Comparison of ENCODE assay signal across 8 cellular contexts in the genomic region with DNA sequence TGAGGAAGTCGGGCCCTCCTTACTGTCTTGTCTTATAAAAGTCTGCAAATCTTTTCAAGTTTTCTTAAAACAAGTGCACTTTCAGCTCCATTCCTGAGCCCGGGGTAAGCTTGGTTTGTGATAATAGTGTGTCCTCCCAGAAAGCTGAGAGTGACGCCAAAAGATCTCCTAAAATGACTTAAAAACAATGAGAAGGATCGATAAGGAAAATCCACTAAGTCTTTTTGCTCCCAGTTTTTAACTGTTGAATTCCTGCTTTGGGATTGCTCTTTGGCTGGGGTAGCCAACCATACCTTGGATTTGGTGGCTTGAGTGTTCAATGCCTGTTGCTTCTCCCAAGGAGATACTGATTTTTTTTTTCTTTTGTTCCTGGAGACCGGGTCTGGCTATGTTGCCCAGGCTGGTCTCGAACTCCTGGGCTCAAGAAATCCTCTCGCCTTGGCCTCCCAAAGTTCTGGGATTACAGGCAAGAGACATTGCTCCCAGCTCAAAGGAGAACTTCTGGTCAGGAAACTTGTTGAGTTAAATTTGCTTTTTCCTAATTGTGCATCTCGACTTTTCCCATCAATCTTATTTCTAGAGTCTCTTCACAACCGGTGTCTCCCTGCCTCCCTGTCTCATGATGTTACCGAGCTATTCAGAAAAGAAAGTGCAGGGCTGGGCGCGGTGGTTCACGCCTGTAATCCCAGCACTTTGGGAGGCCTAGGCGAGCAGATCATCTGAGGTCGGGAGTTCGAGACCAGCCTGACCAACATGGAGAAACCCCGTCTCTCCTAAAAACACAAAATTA. TPM values are rescaled to one million over a fixed set of nuclear protein-coding genes. Genes with fewer than 3 reads are reported as not detected.
DNase-seq lines count a peak whose midpoint lies in the region; ATAC-seq and TF ChIP-seq lines count a peak whose summit lies in the region.

No MANE protein-coding gene starts in this region.

- peaks cover 5 to 10% of the 10 kb centered on the region in 2 donors for H3K36me3 ChIP-seq in lung (ENCODE audit: control insufficient read depth in 2 of 2, insufficient read depth in 2 of 2, low read length in 2 of 2)
- no peaks in the 10 kb centered on the region for H3K36me3 ChIP-seq in transverse colon

- H3K27ac ChIP-seq in lung (ENCODE audit: low read depth in 1 of 2, low read length in 1 of 2) (peak overlapping the region; percentile 96 to 99), transverse colon (peak overlapping the region; percentile 98 to 99 (median 99))

- H3K4me1 ChIP-seq in lung (ENCODE audit: control insufficient read depth in 2 of 2, insufficient read depth in 2 of 2, low read length in 2 of 2) (peaks cover 0 to 2% of the 10 kb centered on the region in 2 donors), transverse colon (peaks cover 16 to 47% (median 32%) of the 10 kb centered on the region in 4 donors)

- in situ Hi-C loops in transverse colon (cut with MboI; ENCODE audit: low pct_ligation_motif_present in 1 of 4, low pct_unique_long_range_greater_than_20kb in 1 of 4, low sequenced_read_pairs in 3 of 4) = loop anchor here (5.0 to 25.0 kb wide), 4 partner anchors 134 to 168 kb away; no protein-coding TSS in a partner anchor

- WGBS in lung, 2 donors = 52 to 64% methylated on average over 17 of the region's 17 CpGs
- 27 to 31% methylated on average over 7 to 17 of the region's 17 CpGs for WGBS in transverse colon (ENCODE audit: low coverage in 1 of 2), 2 donors

- intact Hi-C loops in transverse colon (cut with DNase I; ENCODE audit: low total_unique reads) = loop anchor here (5.0 to 10.0 kb wide), 2 partner anchors 168 to 214 kb away; no protein-coding TSS in a partner anchor

- TF ChIP-seq EP300 in transverse colon (IDR thresholded peaks at IDR 0.05; ENCODE audit: low read depth) = no peak

- ATAC-seq in lung (ENCODE audit: insufficient read depth, low FRiP score) (no peak), HG02610 (IDR thresholded peaks at IDR 0.05; ENCODE audit: unreplicated experiment) (no peak), GM19351 (IDR thresholded peaks at IDR 0.05; ENCODE audit: unreplicated experiment) (no peak)

- CTCF ChIA-PET in activated naive CD4-positive, alpha-beta T cell treated with anti-CD3 and anti-CD28 coated beads, Interleukin-2, amount 10 ng/mL, durations not matched to agents 7 days and 5 days (lab: Charles Lee) = interaction anchor here (0.6 to 7.5 kb wide), 11 partner anchors 11 to 212 kb away, joined by 3 to 69 read pairs (median 9); partner anchors contain the start of gene MYL12A

- no peak for DNase-seq in activated naive CD4-positive, alpha-beta T cell treated with anti-CD3 and anti-CD28 coated beads, Interleukin-2, amount 10 ng/mL, durations not matched to agents 7 days and 5 days
- no peak for DNase-seq in activated naive CD4-positive, alpha-beta T cell treated with anti-CD3 and anti-CD28 coated beads, Interleukin-2, amount 50 U/mL, for 16 hours
- DNase-seq in lung (ENCODE audit: low spot score) (no peak), transverse colon (peak; percentile 37), AML-193 (lab: John Stamatoyannopoulos, UW) (no peak)

- H3K27ac Mint-ChIP-seq in activated naive CD4-positive, alpha-beta T cell treated with anti-CD3 and anti-CD28 coated beads, Interleukin-2, amount 10 ng/mL, durations not matched to agents 7 days and 5 days = peak overlapping the region; percentile 98
- H3K27ac Mint-ChIP-seq in brain = peak overlapping the region; percentile 93 to 100 (median 98)

- peaks cover 43% of the 10 kb centered on the region for H3K4me1 Mint-ChIP-seq in activated naive CD4-positive, alpha-beta T cell treated with anti-CD3 and anti-CD28 coated beads, Interleukin-2, amount 10 ng/mL, durations not matched to agents 7 days and 5 days
- H3K4me1 Mint-ChIP-seq in brain = peaks cover 54% of the 10 kb centered on the region

- no peaks in the 10 kb centered on the region for H3K9me3 Mint-ChIP-seq in activated naive CD4-positive, alpha-beta T cell treated with anti-CD3 and anti-CD28 coated beads, Interleukin-2, amount 10 ng/mL, durations not matched to agents 7 days and 5 days
- peaks cover 0 to 13% (median 0%) of the 10 kb centered on the region in 5 experiments for H3K9me3 Mint-ChIP-seq in brain

- TF ChIP-seq POLR2A in transverse colon (IDR thresholded peaks at IDR 0.05) = no peak

- H3K27me3 ChIP-seq in lung (ENCODE audit: control insufficient read depth, insufficient read depth) (no peaks in the 10 kb centered on the region), transverse colon (no peaks in the 10 kb centered on the region)

- no peak overlapping the region for H3K4me3 ChIP-seq in lung
- H3K4me3 ChIP-seq in transverse colon = peak overlapping the region; percentile 68 to 87 (median 80)

- peaks cover 17% of the 10 kb centered on the region for H3K36me3 Mint-ChIP-seq in activated naive CD4-positive, alpha-beta T cell treated with anti-CD3 and anti-CD28 coated beads, Interleukin-2, amount 10 ng/mL, durations not matched to agents 7 days and 5 days
- peaks cover 23% of the 10 kb centered on the region for H3K36me3 Mint-ChIP-seq in brain

- H3K27me3 Mint-ChIP-seq in activated naive CD4-positive, alpha-beta T cell treated with anti-CD3 and anti-CD28 coated beads, Interleukin-2, amount 10 ng/mL, durations not matched to agents 7 days and 5 days = peaks cover 12% of the 10 kb centered on the region
- H3K27me3 Mint-ChIP-seq in brain = peaks cover 46% of the 10 kb centered on the region

- H3K9me3 ChIP-seq in lung (ENCODE audit: control insufficient read depth in 2 of 2, insufficient read depth in 1 of 2, low read length in 1 of 2) (no peaks in the 10 kb centered on the region), transverse colon (no peaks in the 10 kb centered on the region)

- peak overlapping the region; percentile 88 for H3K4me3 Mint-ChIP-seq in activated naive CD4-positive, alpha-beta T cell treated with anti-CD3 and anti-CD28 coated beads, Interleukin-2, amount 10 ng/mL, durations not matched to agents 7 days and 5 days
- peak overlapping the region; percentile 93 to 96 (median 95) for H3K4me3 Mint-ChIP-seq in brain

- no peak for TF ChIP-seq CTCF in brain (conservative IDR thresholded peaks at IDR 0.05)
- no peak for TF ChIP-seq CTCF in lung (IDR thresholded peaks at IDR 0.05; ENCODE audit: control extremely low read depth, extremely low read depth)
- no peak for TF ChIP-seq CTCF in transverse colon (IDR thresholded peaks at IDR 0.05)

RNA-seq across cellular contexts. Expression of gene TGIF1, which starts 3.0 kb away (rescaled TPM):
- polyA plus RNA-seq in brain (ENCODE audit: insufficient read depth, low read depth, low replicate concordance) = 53.1 TPM
- 10 to 100 TPM; 51.6 to 65.3 TPM for total RNA-seq in lung
- polyA plus RNA-seq in lung = 10 to 100 TPM; 49.1 to 74.5 TPM
- 100 to 1,000 TPM in 1 of 4 donors, 10 to 100 TPM in 3; 23.2 to 166 (median 53.3) TPM for total RNA-seq in transverse colon
